In genomic region chr12:74365178-74365964, GRCh38 we compare ENCODE assay signal across 1 cellular context.
TF ChIP-seq lines count a peak whose summit lies in the region.

No MANE protein-coding gene starts in this region.

TF ChIP-seq in HCT116, 20 proteins besides CTCF, POLR2A, EP300 and RAD21 (continued from another document):
- TF ChIP-seq SP1 (IDR thresholded peaks at IDR 0.05; ENCODE audit: low read depth) (no peak), JUND (IDR thresholded peaks at IDR 0.05) (no peak), CBX3 (IDR thresholded peaks at IDR 0.05; ENCODE audit: low read depth) (no peak), ELF1 (IDR thresholded peaks at IDR 0.05; ENCODE audit: borderline replicate concordance, low read depth) (no peak), SIN3A (IDR thresholded peaks at IDR 0.05; ENCODE audit: low read depth) (no peak), CEBPB (IDR thresholded peaks at IDR 0.05; ENCODE audit: low read depth) (no peak)
